In genomic region chr4:139607302-139608060, GRCh38 we compare ENCODE assay signal across 1 cellular context.
TF ChIP-seq lines count a peak whose summit lies in the region.

No MANE protein-coding gene starts in this region.

TF ChIP-seq in WTC11, 78 proteins besides CTCF, POLR2A, EP300 and RAD21 (continued from another document):
- TF ChIP-seq ZNF532 (CRISPR knock-in tag; IDR thresholded peaks at IDR 0.05; ENCODE audit: borderline replicate concordance) (no peak), ZNF423 (CRISPR knock-in tag; IDR thresholded peaks at IDR 0.05) (no peak), OVOL2 (CRISPR knock-in tag; IDR thresholded peaks at IDR 0.05; ENCODE audit: borderline replicate concordance) (no peak), FOXK1 (CRISPR knock-in tag; IDR thresholded peaks at IDR 0.05) (no peak), IRF2 (CRISPR knock-in tag; IDR thresholded peaks at IDR 0.05; ENCODE audit: borderline replicate concordance, low read depth) (no peak), CDX4 (CRISPR knock-in tag; IDR thresholded peaks at IDR 0.05; ENCODE audit: borderline replicate concordance) (no peak), SOX15 (CRISPR knock-in tag; IDR thresholded peaks at IDR 0.05) (no peak), IRF1 (CRISPR knock-in tag; IDR thresholded peaks at IDR 0.05) (no peak)
- TF ChIP-seq, protein P1, sequence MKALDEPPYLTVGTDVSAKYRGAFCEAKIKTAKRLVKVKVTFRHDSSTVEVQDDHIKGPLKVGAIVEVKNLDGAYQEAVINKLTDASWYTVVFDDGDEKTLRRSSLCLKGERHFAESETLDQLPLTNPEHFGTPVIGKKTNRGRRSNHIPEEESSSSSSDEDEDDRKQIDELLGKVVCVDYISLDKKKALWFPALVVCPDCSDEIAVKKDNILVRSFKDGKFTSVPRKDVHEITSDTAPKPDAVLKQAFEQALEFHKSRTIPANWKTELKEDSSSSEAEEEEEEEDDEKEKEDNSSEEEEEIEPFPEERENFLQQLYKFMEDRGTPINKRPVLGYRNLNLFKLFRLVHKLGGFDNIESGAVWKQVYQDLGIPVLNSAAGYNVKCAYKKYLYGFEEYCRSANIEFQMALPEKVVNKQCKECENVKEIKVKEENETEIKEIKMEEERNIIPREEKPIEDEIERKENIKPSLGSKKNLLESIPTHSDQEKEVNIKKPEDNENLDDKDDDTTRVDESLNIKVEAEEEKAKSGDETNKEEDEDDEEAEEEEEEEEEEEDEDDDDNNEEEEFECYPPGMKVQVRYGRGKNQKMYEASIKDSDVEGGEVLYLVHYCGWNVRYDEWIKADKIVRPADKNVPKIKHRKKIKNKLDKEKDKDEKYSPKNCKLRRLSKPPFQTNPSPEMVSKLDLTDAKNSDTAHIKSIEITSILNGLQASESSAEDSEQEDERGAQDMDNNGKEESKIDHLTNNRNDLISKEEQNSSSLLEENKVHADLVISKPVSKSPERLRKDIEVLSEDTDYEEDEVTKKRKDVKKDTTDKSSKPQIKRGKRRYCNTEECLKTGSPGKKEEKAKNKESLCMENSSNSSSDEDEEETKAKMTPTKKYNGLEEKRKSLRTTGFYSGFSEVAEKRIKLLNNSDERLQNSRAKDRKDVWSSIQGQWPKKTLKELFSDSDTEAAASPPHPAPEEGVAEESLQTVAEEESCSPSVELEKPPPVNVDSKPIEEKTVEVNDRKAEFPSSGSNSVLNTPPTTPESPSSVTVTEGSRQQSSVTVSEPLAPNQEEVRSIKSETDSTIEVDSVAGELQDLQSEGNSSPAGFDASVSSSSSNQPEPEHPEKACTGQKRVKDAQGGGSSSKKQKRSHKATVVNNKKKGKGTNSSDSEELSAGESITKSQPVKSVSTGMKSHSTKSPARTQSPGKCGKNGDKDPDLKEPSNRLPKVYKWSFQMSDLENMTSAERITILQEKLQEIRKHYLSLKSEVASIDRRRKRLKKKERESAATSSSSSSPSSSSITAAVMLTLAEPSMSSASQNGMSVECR (CRISPR knock-in tag; IDR thresholded peaks at IDR 0.05; ENCODE audit: borderline replicate concordance): no peak
- TF ChIP-seq, protein P2, sequence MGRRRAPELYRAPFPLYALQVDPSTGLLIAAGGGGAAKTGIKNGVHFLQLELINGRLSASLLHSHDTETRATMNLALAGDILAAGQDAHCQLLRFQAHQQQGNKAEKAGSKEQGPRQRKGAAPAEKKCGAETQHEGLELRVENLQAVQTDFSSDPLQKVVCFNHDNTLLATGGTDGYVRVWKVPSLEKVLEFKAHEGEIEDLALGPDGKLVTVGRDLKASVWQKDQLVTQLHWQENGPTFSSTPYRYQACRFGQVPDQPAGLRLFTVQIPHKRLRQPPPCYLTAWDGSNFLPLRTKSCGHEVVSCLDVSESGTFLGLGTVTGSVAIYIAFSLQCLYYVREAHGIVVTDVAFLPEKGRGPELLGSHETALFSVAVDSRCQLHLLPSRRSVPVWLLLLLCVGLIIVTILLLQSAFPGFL (CRISPR knock-in tag; IDR thresholded peaks at IDR 0.05; ENCODE audit: borderline replicate concordance): no peak
